ENCODE assay signal across 25 cellular contexts in the genomic region with DNA sequence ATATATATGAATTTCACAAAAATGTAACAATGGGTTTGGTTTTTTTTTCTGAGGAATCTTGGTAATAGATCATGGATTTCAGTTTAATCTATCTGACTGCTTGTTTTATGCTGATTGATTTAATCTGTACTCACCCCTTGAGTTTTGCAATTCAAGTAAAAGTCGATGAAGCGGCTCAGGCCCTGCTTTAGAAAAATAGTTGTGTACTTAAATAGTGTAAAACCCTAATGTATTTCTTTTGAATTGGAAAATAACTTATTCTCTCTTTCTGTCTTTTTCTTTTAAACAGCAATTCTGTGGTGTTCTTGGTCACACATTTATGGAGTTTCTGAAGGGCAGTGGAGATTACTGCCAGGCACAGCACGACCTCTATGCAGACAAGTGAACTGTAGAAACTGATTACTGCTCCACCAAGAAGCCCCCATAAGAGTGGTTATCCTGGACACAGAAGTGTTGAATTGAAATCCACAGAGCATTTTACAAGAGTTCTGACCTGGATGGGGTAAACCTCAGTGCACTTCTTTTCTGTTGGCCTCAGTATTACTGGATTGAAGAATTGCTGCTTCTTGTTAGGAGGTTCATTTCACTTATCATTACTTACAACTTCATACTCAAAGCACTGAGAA. TPM values are rescaled to one million over a fixed set of nuclear protein-coding genes. Genes with fewer than 3 reads are reported as not detected.
DNase-seq lines count a peak whose midpoint lies in the region; ATAC-seq, FAIRE-seq and TF ChIP-seq lines count a peak whose summit lies in the region.
"Had no signal": no experiment of that assay in that cellular context is flagged by ENCODE, and none has a peak within 500 bp of the region (broad histone marks: within the 10 kb centered on the region; RNA-seq: fewer than 3 reads in every experiment).

No MANE protein-coding gene starts in this region.

- H3K9me3 ChIP-seq in GM23248 (ENCODE audit: low read depth) (no peaks in the 10 kb centered on the region), keratinocyte (ENCODE audit: control insufficient read depth, low read depth, low read length) (no peaks in the 10 kb centered on the region), psoas muscle (no peaks in the 10 kb centered on the region)
- H3K9me3 ChIP-seq: BE2C, right atrium auricular region, SJCRH30 had no signal

- H3K79me2 ChIP-seq in GM23248 (ENCODE audit: insufficient read depth), result peaks cover 86% of the 10 kb centered on the region
- H3K79me2 ChIP-seq in keratinocyte (ENCODE audit: control insufficient read depth, insufficient read depth, low read length), result peaks cover 53% of the 10 kb centered on the region

- FAIRE-seq in keratinocyte (lab: Jason Lieb, UNC), result no peak
- FAIRE-seq: bronchial epithelial cell, D721Med, GM19239 had no signal

- H3K27ac ChIP-seq in GM23248, result no peak overlapping the region
- H3K27ac ChIP-seq in keratinocyte (ENCODE audit: control insufficient read depth, insufficient read depth, low read length), result no peak overlapping the region
- peak overlapping the region; percentile 99 for H3K27ac ChIP-seq in psoas muscle
- H3K27ac ChIP-seq: right atrium auricular region, SJCRH30 had no signal

- H3K4me2 ChIP-seq in GM23248 (ENCODE audit: unreplicated experiment), result peak overlapping the region; percentile 96
- H3K4me2 ChIP-seq in keratinocyte (ENCODE audit: control insufficient read depth, extremely low read depth, insufficient read depth, low read depth, low read length), result peak overlapping the region; percentile 39

- no peak overlapping the region for H3K27ac Mint-ChIP-seq in activated T-helper 17 cell treated with anti-CD3 and anti-CD28 coated beads, Interleukin-2, amount 50 U/mL, for 72 hours
- H3K27ac Mint-ChIP-seq: activated CD8-positive, alpha-beta T cell treated with anti-CD3 and anti-CD28 coated beads, Interleukin-2, amount 10 ng/mL, durations not matched to agents 7 days and 5 days had no signal

- peaks cover 55% of the 10 kb centered on the region for H3K36me3 ChIP-seq in GM23248 (ENCODE audit: low read depth)
- peaks cover 7 to 34% of the 10 kb centered on the region in 2 experiments for H3K36me3 ChIP-seq in keratinocyte (ENCODE audit: control insufficient read depth in 2 of 2, extremely low read depth in 1 of 2, insufficient read depth in 2 of 2, low read length in 2 of 2)
- peaks cover 6 to 51% of the 10 kb centered on the region in 2 donors for H3K36me3 ChIP-seq in psoas muscle (ENCODE audit: insufficient read depth in 1 of 2, low read depth in 1 of 2)

- H3K4me3 Mint-ChIP-seq in activated T-helper 17 cell treated with anti-CD3 and anti-CD28 coated beads, Interleukin-2, amount 50 U/mL, for 72 hours, result peak overlapping the region; percentile 25
- H3K4me3 Mint-ChIP-seq: activated CD8-positive, alpha-beta T cell treated with anti-CD3 and anti-CD28 coated beads, Interleukin-2, amount 10 ng/mL, durations not matched to agents 7 days and 5 days; activated T-cell treated with anti-CD3 and anti-CD28 coated beads, Interleukin-2, amount 50 U/mL, for 4 hours; stimulated activated naive B cell treated with anti-CD40 and anti-IgM and Interleukin-4, amounts not matched to agents 10 μg/mL and 1 μg/mL and 100 μg/mL, for 72 hours had no signal

- no peaks in the 10 kb centered on the region for H3K9me1 ChIP-seq in keratinocyte (ENCODE audit: control insufficient read depth, extremely low read depth, insufficient read depth, low read length)

- WGBS in GM23248 (ENCODE audit: low coverage in 1 of 2, low lambda C conversion rate in 2 of 2, missing lambda C conversion rate in 2 of 2), 2 experiments, result 86 to 91% methylated on average over 3 of the region's 3 CpGs
- 66 to 82% (median 69%) methylated on average over 3 of the region's 3 CpGs for WGBS in psoas muscle, 3 donors

- H3K27me3 Mint-ChIP-seq in activated T-helper 17 cell treated with anti-CD3 and anti-CD28 coated beads, Interleukin-2, amount 50 U/mL, for 72 hours, result no peaks in the 10 kb centered on the region
- H3K27me3 Mint-ChIP-seq: stimulated activated naive B cell treated with anti-CD40 and anti-IgM and Interleukin-4, amounts not matched to agents 10 μg/mL and 1 μg/mL and 100 μg/mL, for 72 hours had no signal

- TF ChIP-seq CTCF in keratinocyte (optimal IDR thresholded peaks at IDR 0.05 in 1 of 3, IDR thresholded peaks at IDR 0.05 in 1 of 3, conservative IDR thresholded peaks at IDR 0.05 in 1 of 3; ENCODE audit: extremely low read depth in 1 of 3, insufficient read depth in 2 of 3, low read length in 3 of 3) (no peak), psoas muscle (IDR thresholded peaks at IDR 0.05) (no peak)

- DNase-seq in GM23248 (no peak), keratinocyte (ENCODE audit: low read depth, low spot score) (no peak), psoas muscle (no peak), NCI-H345 treated with DMSO at 0.1 percent for 48 hours (lab: John Stamatoyannopoulos, UW; ENCODE audit: unreplicated experiment) (no peak), KG1 (lab: John Stamatoyannopoulos, UW) (no peak)
- DNase-seq: activated CD4-positive, CD25-positive, alpha-beta regulatory T cell; activated CD8-positive, alpha-beta T cell treated with anti-CD3 and anti-CD28 coated beads, Interleukin-2, amount 10 ng/mL, durations not matched to agents 7 days and 5 days; activated T-cell treated with anti-CD3 and anti-CD28 coated beads, Interleukin-2, amount 50 U/mL, for 4 hours; BE2C; dermis blood vessel endothelial cell; foreskin melanocyte; midbrain; NCI-H146; NCI-H2171; NCI-H774; occipital lobe; SJCRH30; stimulated activated naive B cell treated with anti-CD40 and anti-IgM and Interleukin-4, amounts not matched to agents 10 μg/mL and 1 μg/mL and 100 μg/mL, for 72 hours had no signal

- intact Hi-C loops in psoas muscle (cut with DNase I), result loop anchor here (10.0 kb wide), 2 partner anchors 101 to 221 kb away; no protein-coding TSS in a partner anchor

- H3K4me3 ChIP-seq in GM23248, result no peak overlapping the region
- H3K4me3 ChIP-seq in keratinocyte (ENCODE audit: control insufficient read depth in 2 of 3, extremely low read depth in 1 of 3, insufficient read depth in 2 of 3, low read depth in 1 of 3, low read length in 3 of 3), result no peak overlapping the region
- peak overlapping the region; percentile 95 for H3K4me3 ChIP-seq in psoas muscle
- H3K4me3 ChIP-seq: right atrium auricular region, SJCRH30 had no signal

- peaks cover 30% of the 10 kb centered on the region for H3K4me1 ChIP-seq in GM23248 (ENCODE audit: insufficient read depth)
- H3K4me1 ChIP-seq in keratinocyte (ENCODE audit: control insufficient read depth, extremely low read depth, insufficient read depth, low read length), result peaks cover 5% of the 10 kb centered on the region
- peaks cover 28% of the 10 kb centered on the region for H3K4me1 ChIP-seq in psoas muscle
- H3K4me1 ChIP-seq: BE2C had no signal

- H3K4me1 Mint-ChIP-seq in activated T-helper 17 cell treated with anti-CD3 and anti-CD28 coated beads, Interleukin-2, amount 50 U/mL, for 72 hours, result peaks cover 9% of the 10 kb centered on the region

- dilution Hi-C loops in keratinocyte (cut with MboI; ENCODE audit: extremely low pct_ligation_motif_present, low sequenced_read_pairs), result no loop called here

- H3K9ac ChIP-seq in GM23248 (no peak overlapping the region), keratinocyte (ENCODE audit: control insufficient read depth, extremely low read depth, insufficient read depth, low read length) (no peak overlapping the region)

- H4K20me1 ChIP-seq in GM23248 (ENCODE audit: insufficient read depth) (peaks cover 11% of the 10 kb centered on the region; the same call in 1 of the 2 replicates), keratinocyte (ENCODE audit: control insufficient read depth, extremely low read depth, insufficient read depth, low read length) (peaks cover 16% of the 10 kb centered on the region)

- H3K36me3 Mint-ChIP-seq in activated T-helper 17 cell treated with anti-CD3 and anti-CD28 coated beads, Interleukin-2, amount 50 U/mL, for 72 hours (ENCODE audit: low read depth), result peaks cover 70% of the 10 kb centered on the region

- no peak overlapping the region for H2AFZ ChIP-seq in GM23248
- no peak overlapping the region for H2AFZ ChIP-seq in keratinocyte (ENCODE audit: control insufficient read depth, low read length)

- no peaks in the 10 kb centered on the region for H3K9me2 ChIP-seq in GM23248 (ENCODE audit: insufficient read depth)

- no peaks in the 10 kb centered on the region for H3K27me3 ChIP-seq in GM23248 (replicated peaks; ENCODE audit: insufficient read depth)
- H3K27me3 ChIP-seq in keratinocyte (ENCODE audit: control insufficient read depth, extremely low read depth, insufficient read depth, low read length), result no peaks in the 10 kb centered on the region
- H3K27me3 ChIP-seq in psoas muscle (ENCODE audit: insufficient read depth in 3 of 3, low read length in 2 of 3), result no peaks in the 10 kb centered on the region
- H3K27me3 ChIP-seq: BE2C, right atrium auricular region, SJCRH30 had no signal

- ATAC-seq in activated T-helper 17 cell treated with anti-CD3 and anti-CD28 coated beads, Interleukin-2, amount 50 U/mL, for 72 hours (replicated peaks), result no peak
- ATAC-seq in psoas muscle, result no peak
- no peak for ATAC-seq in HG03045 (IDR thresholded peaks at IDR 0.05; ENCODE audit: unreplicated experiment)
- ATAC-seq: activated CD8-positive, alpha-beta T cell treated with anti-CD3 and anti-CD28 coated beads, Interleukin-2, amount 10 ng/mL, durations not matched to agents 7 days and 5 days; activated T-cell treated with anti-CD3 and anti-CD28 coated beads, Interleukin-2, amount 50 U/mL, for 4 hours; Panc1; stimulated activated naive B cell treated with anti-CD40 and anti-IgM and Interleukin-4, amounts not matched to agents 10 μg/mL and 1 μg/mL and 100 μg/mL, for 72 hours had no signal

- in situ Hi-C loops in GM23248 (cut with MboI), result no loop called here

- peaks cover 62% of the 10 kb centered on the region for H3F3A ChIP-seq in GM23248 (ENCODE audit: insufficient read depth)

- no peaks in the 10 kb centered on the region for H3K9me3 Mint-ChIP-seq in activated T-helper 17 cell treated with anti-CD3 and anti-CD28 coated beads, Interleukin-2, amount 50 U/mL, for 72 hours
- H3K9me3 Mint-ChIP-seq: activated T-cell treated with anti-CD3 and anti-CD28 coated beads, Interleukin-2, amount 50 U/mL, for 4 hours; stimulated activated naive B cell treated with anti-CD40 and anti-IgM and Interleukin-4, amounts not matched to agents 10 μg/mL and 1 μg/mL and 100 μg/mL, for 72 hours had no signal

RNA-seq across cellular contexts. Expression of a gene that starts 4.0 kb away (rescaled TPM):
- total RNA-seq in GM23248 (2014; rRNA removed; shearing (Covaris generic)), result 24.9 and 31.4 TPM in 2 replicates
- polyA plus RNA-seq in GM23248 (2016; fragmentation: Nextera tagmentation; extraction: Ambion mirVana) (133 and 138 TPM in 2 replicates), keratinocyte (31.8 to 79.1 TPM (median 65.7 TPM) in 3 replicates), psoas muscle (100 to 1,000 TPM; 113 to 159 (median 151) TPM)
- total RNA-seq in activated T-helper 17 cell treated with anti-CD3 and anti-CD28 coated beads, Interleukin-2, amount 50 U/mL, for 72 hours, result 10 to 100 TPM; 43.3 to 70.8 TPM
- polyA plus RNA-seq in keratinocyte (2011; ENCODE audit: low read depth), result 62.0 TPM
- polyA plus RNA-seq in keratinocyte (2011; cell fraction: cytosol; rRNA removed), result 55.1 and 132 TPM in 2 replicates
- polyA plus RNA-seq in keratinocyte (2011; cell fraction: nucleus; rRNA removed), result 54.7 and 71.1 TPM in 2 replicates
- 75.4 and 107 TPM in 2 replicates for polyA plus RNA-seq in keratinocyte (2012; ENCODE audit: low replicate concordance)
- 4.1 to 93.0 TPM (median 37.7 TPM) in 3 replicates for polyA minus RNA-seq in keratinocyte
- polyA minus RNA-seq in keratinocyte (2011; cell fraction: cytosol; rRNA and poly(A)+ RNA removed), result 31.8 TPM
- polyA minus RNA-seq in keratinocyte (2011; cell fraction: nucleus; rRNA and poly(A)+ RNA removed), result 81.6 and 130 TPM in 2 replicates
- 100 to 1,000 TPM; 153 to 202 (median 184) TPM for total RNA-seq in psoas muscle

RNA-seq across cellular contexts. Expression of a gene that starts 59.3 kb away (rescaled TPM):
- 34.7 and 36.0 TPM in 2 replicates for total RNA-seq in GM23248 (2014; rRNA removed; shearing (Covaris generic))
- 13.1 and 15.3 TPM in 2 replicates for polyA plus RNA-seq in GM23248 (2016; fragmentation: Nextera tagmentation; extraction: Ambion mirVana)
- total RNA-seq in activated T-helper 17 cell treated with anti-CD3 and anti-CD28 coated beads, Interleukin-2, amount 50 U/mL, for 72 hours, result 10 to 100 TPM; 45.3 to 91.4 TPM
- 7.9 to 13.7 TPM (median 10.2 TPM) in 3 replicates for polyA plus RNA-seq in keratinocyte
- 38.7 TPM for polyA plus RNA-seq in keratinocyte (2011; ENCODE audit: low read depth)
- 5.0 and 8.5 TPM in 2 replicates for polyA plus RNA-seq in keratinocyte (2011; cell fraction: cytosol; rRNA removed)
- polyA plus RNA-seq in keratinocyte (2011; cell fraction: nucleus; rRNA removed), result 14.5 and 17.4 TPM in 2 replicates
- 10.0 and 11.8 TPM in 2 replicates for polyA plus RNA-seq in keratinocyte (2012; ENCODE audit: low replicate concordance)
- polyA minus RNA-seq in keratinocyte, result 4.2 to 29.9 TPM (median 13.4 TPM) in 3 replicates
- 16.3 TPM for polyA minus RNA-seq in keratinocyte (2011; cell fraction: cytosol; rRNA and poly(A)+ RNA removed)
- 23.5 and 53.1 TPM in 2 replicates for polyA minus RNA-seq in keratinocyte (2011; cell fraction: nucleus; rRNA and poly(A)+ RNA removed)
- 10 to 100 TPM; 24.0 to 38.6 (median 36.6) TPM for total RNA-seq in psoas muscle
- polyA plus RNA-seq in psoas muscle, result 10 to 100 TPM in 2 of 3 donors, 1 to 10 TPM in 1; 4.9 to 19.1 (median 10.8) TPM
